Comparison of ENCODE assay signal across 12 cellular contexts in the genomic region with DNA sequence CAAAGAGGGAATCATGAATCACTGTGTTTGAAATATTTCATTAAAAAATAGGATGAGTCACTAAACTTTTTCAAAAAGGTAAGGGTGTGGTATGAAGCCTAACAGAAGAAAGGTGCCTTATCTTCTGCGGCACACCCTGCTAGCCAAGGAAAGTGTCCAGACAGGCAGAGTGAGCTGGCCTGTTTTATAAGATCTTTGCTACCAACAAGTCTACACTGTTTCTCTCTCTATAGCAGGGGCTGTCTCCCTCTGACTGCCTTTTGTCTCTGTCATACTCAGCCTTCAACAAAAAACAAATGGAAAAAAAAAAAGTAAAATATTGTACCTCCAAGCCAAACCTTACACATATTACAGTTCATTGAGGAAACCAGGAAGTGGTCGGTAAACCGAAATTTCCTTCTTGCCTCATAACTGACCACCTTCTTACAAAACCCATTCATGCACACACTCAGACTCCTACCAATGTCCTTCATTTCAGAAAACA. TPM values are rescaled to one million over a fixed set of nuclear protein-coding genes. Genes with fewer than 3 reads are reported as not detected.
DNase-seq lines count a peak whose midpoint lies in the region; ATAC-seq and TF ChIP-seq lines count a peak whose summit lies in the region.
"Had no signal": no experiment of that assay in that cellular context is flagged by ENCODE, and none has a peak within 500 bp of the region (broad histone marks: within the 10 kb centered on the region; RNA-seq: fewer than 3 reads in every experiment).

No MANE protein-coding gene starts in this region.

- intact Hi-C loops in Right ventricle myocardium superior (cut with DNase I) = no loop called here

- no peak for ATAC-seq in Right ventricle myocardium superior (ENCODE audit: poor library complexity)

- DNase-seq in NK-92 treated with Interleukin-12 subunit alpha and Interleukin-12 subunit beta, amount 100 ng/mL, for 24 hours (lab: John Stamatoyannopoulos, UW) = peak; percentile 17
- no peak for DNase-seq in NK-92 (lab: John Stamatoyannopoulos, UW; ENCODE audit: unreplicated experiment)
- DNase-seq in OCI-M1 (lab: John Stamatoyannopoulos, UW) = peak; percentile 74
- DNase-seq in epithelial cell of esophagus (ENCODE audit: low read depth) = peak; percentile 96
- DNase-seq in Right ventricle myocardium superior = no peak
- DNase-seq in D341Med (ENCODE audit: low spot score) = no peak
- DNase-seq in stimulated activated CD4-positive, alpha-beta T cell treated with anti-CD3 and anti-CD28 coated beads, Interleukin-12 subunit alpha, Interleukin-12 subunit beta, amount 100 ng/mL, for 4 hours = no peak
- DNase-seq: activated CD4-positive, CD25-positive, alpha-beta regulatory T cell; amygdala had no signal

- no peak overlapping the region for H3K4me3 ChIP-seq in epithelial cell of esophagus (ENCODE audit: low read length)
- H3K4me3 ChIP-seq: lung, right atrium auricular region had no signal

- TF ChIP-seq CTCF in epithelial cell of esophagus (IDR thresholded peaks at IDR 0.05; ENCODE audit: insufficient read depth, low read depth, low read length, missing control alignments) = no peak

- peaks cover 82% of the 10 kb centered on the region for H3K4me1 Mint-ChIP-seq in stimulated activated naive CD8-positive, alpha-beta T cell treated with anti-CD3 and anti-CD28 coated beads, Interleukin-15, Interleukin-2, amounts not matched to agents 100 ng/mL and 50 ng/mL, for 24 hours (ENCODE audit: low read depth)

- H3K4me3 Mint-ChIP-seq in stimulated activated naive CD8-positive, alpha-beta T cell treated with anti-CD3 and anti-CD28 coated beads, Interleukin-15, Interleukin-2, amounts not matched to agents 100 ng/mL and 50 ng/mL, for 24 hours = no peak overlapping the region

- no peaks in the 10 kb centered on the region for H3K27me3 Mint-ChIP-seq in stimulated activated naive CD8-positive, alpha-beta T cell treated with anti-CD3 and anti-CD28 coated beads, Interleukin-15, Interleukin-2, amounts not matched to agents 100 ng/mL and 50 ng/mL, for 24 hours

- peak overlapping the region; percentile 24 for H3K27ac Mint-ChIP-seq in stimulated activated naive CD8-positive, alpha-beta T cell treated with anti-CD3 and anti-CD28 coated beads, Interleukin-15, Interleukin-2, amounts not matched to agents 100 ng/mL and 50 ng/mL, for 24 hours

- H3K9me3 Mint-ChIP-seq in stimulated activated naive CD8-positive, alpha-beta T cell treated with anti-CD3 and anti-CD28 coated beads, Interleukin-15, Interleukin-2, amounts not matched to agents 100 ng/mL and 50 ng/mL, for 24 hours = no peaks in the 10 kb centered on the region

- peaks cover 14% of the 10 kb centered on the region for H3K36me3 Mint-ChIP-seq in stimulated activated naive CD8-positive, alpha-beta T cell treated with anti-CD3 and anti-CD28 coated beads, Interleukin-15, Interleukin-2, amounts not matched to agents 100 ng/mL and 50 ng/mL, for 24 hours (ENCODE audit: low read depth)

RNA-seq across cellular contexts. Expression of gene ZDHHC3, which starts 9.1 kb away (rescaled TPM):
- 35.6 TPM for total RNA-seq in Right ventricle myocardium superior

RNA-seq across cellular contexts. Expression of gene EXOSC7, which starts 9.2 kb away (rescaled TPM):
- total RNA-seq in Right ventricle myocardium superior = 24.4 TPM

RNA-seq across cellular contexts. Expression of gene CLEC3B, which starts 59.3 kb away (rescaled TPM):
- 78.6 TPM for total RNA-seq in Right ventricle myocardium superior

Comparison
In these comparisons a context has a peak if more than half of its experiments do, and no peak if none do; other contexts are left out.
1. DNase-seq: peak in NK-92 treated with Interleukin-12 subunit alpha and Interleukin-12 subunit beta, amount 100 ng/mL, for 24 hours (single experiment), OCI-M1 (single experiment) and epithelial cell of esophagus (single experiment); none in NK-92 (single experiment), Right ventricle myocardium superior (single experiment), D341Med (single experiment) and stimulated activated CD4-positive, alpha-beta T cell treated with anti-CD3 and anti-CD28 coated beads, Interleukin-12 subunit alpha, Interleukin-12 subunit beta, amount 100 ng/mL, for 4 hours (single experiment).